Comparison of ENCODE assay signal across 9 cellular contexts in the genomic region with DNA sequence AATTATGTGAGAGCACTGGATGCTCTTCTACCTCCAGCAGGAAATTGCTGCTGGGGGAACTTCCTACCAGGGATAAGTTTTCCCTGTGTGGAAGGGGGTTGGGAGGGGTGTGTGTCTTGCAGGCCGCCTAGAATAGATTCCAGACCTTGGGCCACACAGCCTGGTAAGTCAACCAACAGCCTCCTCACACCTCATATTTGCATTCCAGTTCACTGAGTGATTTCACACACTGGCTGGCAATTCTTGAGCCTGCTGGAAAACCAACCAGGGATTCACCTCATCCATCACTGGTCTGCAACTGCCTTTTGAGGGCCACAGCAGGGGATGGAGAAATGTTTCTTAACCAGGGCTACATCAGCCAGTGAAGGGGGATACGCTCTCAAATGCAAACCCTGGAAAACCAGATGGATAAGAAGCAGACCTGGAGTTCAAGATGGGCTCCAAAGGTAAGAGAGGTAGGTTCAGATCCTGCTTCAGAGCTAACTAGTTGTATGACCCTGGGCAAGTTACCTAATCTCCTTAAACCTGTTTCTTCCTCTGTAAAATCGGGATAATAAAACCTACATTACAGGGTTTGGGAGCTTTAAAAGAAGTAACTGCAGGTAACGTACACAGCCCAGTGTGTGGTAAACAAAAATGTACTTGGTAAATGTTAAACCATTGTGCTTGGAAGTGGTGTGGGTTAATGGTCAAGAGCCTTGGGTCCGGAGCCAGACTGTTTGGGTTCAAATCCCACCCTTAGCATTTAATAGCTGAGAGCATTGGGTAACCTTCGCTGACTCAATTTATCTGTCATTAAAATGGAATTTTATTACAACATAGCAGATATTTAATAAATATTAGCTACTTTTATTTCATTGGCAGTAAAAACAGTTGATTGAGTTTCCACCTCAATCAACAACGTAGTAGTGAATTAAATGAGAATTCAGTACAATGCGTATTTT. TPM values are rescaled to one million over a fixed set of nuclear protein-coding genes. Genes with fewer than 3 reads are reported as not detected.
DNase-seq lines count a peak whose midpoint lies in the region; ATAC-seq and TF ChIP-seq lines count a peak whose summit lies in the region.
"Had no signal": no experiment of that assay in that cellular context is flagged by ENCODE, and none has a peak within 500 bp of the region (broad histone marks: within the 10 kb centered on the region; RNA-seq: fewer than 3 reads in every experiment).

No MANE protein-coding gene starts in this region.

- H3K27me3 ChIP-seq in tibial artery = no peaks in the 10 kb centered on the region

- no peaks in the 10 kb centered on the region for H3K9me3 ChIP-seq in tibial artery

- peaks cover 0 to 60% (median 42%) of the 10 kb centered on the region in 4 donors for H3K4me1 ChIP-seq in tibial artery

- intact Hi-C loops in tibial artery (cut with DNase I; ENCODE audit: low total_unique reads) = no loop called here

- DNase-seq in HT1080 (ENCODE audit: low read depth) (peak; percentile 87), cardiac fibroblast (ENCODE audit: low read depth in 2 of 2) (peak; percentile 77 to 87), kidney glomerular epithelial cell (lab: John Stamatoyannopoulos, UW) (peak; percentile 79), tibial artery (no peak), NCI-H2107 treated with DMSO at 0.1 percent for 48 hours (lab: John Stamatoyannopoulos, UW; ENCODE audit: unreplicated experiment) (no peak)
- no peak for DNase-seq in stimulated activated CD4-positive, alpha-beta T cell treated with anti-CD3 and anti-CD28 coated beads, Interleukin-1b, Interleukin-23, amount 100 ng/mL, for 48 hours
- no peak for DNase-seq in activated CD4-positive, CD25-positive, alpha-beta regulatory T cell (lab: John Stamatoyannopoulos, UW)
- DNase-seq: NCI-H524 treated with DMSO at 0.1 percent for 48 hours had no signal

- peak overlapping the region; percentile 93 to 95 for H3K27ac ChIP-seq in tibial artery

- H3K4me3 ChIP-seq in cardiac fibroblast (replicated peaks in 1 of 2; ENCODE audit: low read depth in 2 of 2, low read length in 2 of 2) (peak overlapping the region; percentile 79 to 84), tibial artery (peak overlapping the region; percentile 74 to 89)

- no peak for ATAC-seq in GM21786 (IDR thresholded peaks at IDR 0.05; ENCODE audit: unreplicated experiment)

- TF ChIP-seq CTCF in cardiac fibroblast (IDR thresholded peaks at IDR 0.05; ENCODE audit: low read depth, low read length) (no peak), tibial artery (IDR thresholded peaks at IDR 0.05) (no peak)

- no peaks in the 10 kb centered on the region for H3K36me3 ChIP-seq in tibial artery

RNA-seq across cellular contexts. Expression of a gene that starts 1.8 kb away (rescaled TPM):
- 134 and 144 TPM in 2 replicates for total RNA-seq in HT1080 (2014; rRNA removed; shearing (Covaris generic))
- 184 and 222 TPM in 2 replicates for polyA plus RNA-seq in HT1080 (2015; cell fraction: cytosol; rRNA removed)
- polyA plus RNA-seq in HT1080 (2015; cell fraction: nucleus; rRNA removed) = 315 and 324 TPM in 2 replicates

Comparison
In these comparisons a context has a peak if more than half of its experiments do, and no peak if none do; other contexts are left out.
1. DNase-seq: peak in HT1080 (single experiment), cardiac fibroblast (2 of 2) and kidney glomerular epithelial cell (single experiment); none in tibial artery (0 of 2), stimulated activated CD4-positive, alpha-beta T cell treated with anti-CD3 and anti-CD28 coated beads, Interleukin-1b, Interleukin-23, amount 100 ng/mL, for 48 hours (single experiment), activated CD4-positive, CD25-positive, alpha-beta regulatory T cell (0 of 4) and NCI-H2107 treated with DMSO at 0.1 percent for 48 hours (single experiment).